20 cellular contexts compared by ENCODE assay signal in genomic region chr10:130801276-130801675, GRCh38.
"Had no signal": no experiment of that assay in that cellular context is flagged by ENCODE, and none has a peak within 500 bp of the region (broad histone marks: within the 10 kb centered on the region; RNA-seq: fewer than 3 reads in every experiment).

No MANE protein-coding gene starts in this region.

- H3K27me3 ChIP-seq: SJSA1 had no signal

- DNase-seq: Kasumi-1, MM.1S, NCI-H1092 treated with DMSO at 0.1 percent for 48 hours, NCI-H1436, NCI-H187, NCI-H2029, NCI-H2081 treated with DMSO at 0.1 percent for 48 hours, NCI-H2171, NCI-H226, NCI-H446, NCI-H510A, NCI-H524 treated with DMSO at 0.1 percent for 48 hours, NCI-H69, NCI-H774, Right ventricle myocardium superior, RPMI8226, SIG-M5 had no signal

- H3K4me3 ChIP-seq: K562, SJSA1, SK-N-MC had no signal

- H3K36me3 ChIP-seq: SJSA1 had no signal
